Comparison of ENCODE assay signal across 11 cellular contexts in the genomic region with DNA sequence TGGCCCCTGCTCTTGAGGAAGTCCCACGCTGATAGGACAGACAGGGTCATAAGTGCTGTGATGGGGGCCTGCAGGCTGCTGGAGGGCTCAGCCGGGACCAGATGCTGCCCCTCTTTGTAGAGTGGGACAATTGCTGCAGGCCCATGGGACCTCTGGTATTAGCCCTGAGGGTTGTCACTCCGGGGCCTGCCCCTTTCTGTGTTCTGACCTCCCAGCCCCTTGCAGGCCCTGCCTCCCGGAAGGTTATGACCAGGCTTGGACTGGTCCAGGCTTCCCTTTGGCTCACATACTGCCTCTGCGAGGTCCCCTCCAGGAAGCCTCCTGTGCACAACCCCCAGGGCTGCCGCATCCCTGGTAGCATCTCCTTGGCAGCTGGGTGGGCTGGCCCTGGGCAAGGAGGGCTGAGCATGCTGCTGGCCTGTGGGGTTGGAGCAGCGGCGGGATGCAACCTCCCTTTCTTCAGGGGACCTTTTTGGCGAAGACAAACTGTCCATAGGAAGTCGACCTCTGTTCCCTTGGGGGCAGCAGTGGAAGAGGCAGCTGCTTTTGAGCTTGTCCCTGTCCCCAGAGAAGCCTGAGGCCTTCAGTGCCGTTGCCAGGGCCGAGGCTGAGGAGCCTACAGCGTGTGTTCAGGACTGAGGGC. TPM values are rescaled to one million over a fixed set of nuclear protein-coding genes. Genes with fewer than 3 reads are reported as not detected.
A peak's percentile ranks its signal among the peaks of the same experiment; 100 is the strongest.
DNase-seq lines count a peak whose midpoint lies in the region; ATAC-seq and TF ChIP-seq lines count a peak whose summit lies in the region.
"Had no signal": no experiment of that assay in that cellular context is flagged by ENCODE, and none has a peak within 500 bp of the region (broad histone marks: within the 10 kb centered on the region; RNA-seq: fewer than 3 reads in every experiment).

No MANE protein-coding gene starts in this region.

- no peak overlapping the region; the same call in 1 of the 2 replicates for H3K14ac ChIP-seq in H9 (ENCODE audit: insufficient read depth, low read length)

- H3K4me1 ChIP-seq in H9 (ENCODE audit: insufficient read depth, low read length) (peaks cover 6% of the 10 kb centered on the region; the same call in 1 of the 2 replicates), ascending aorta (peaks cover 9 to 22% of the 10 kb centered on the region in 2 donors), mesodermal cell (ENCODE audit: control insufficient read depth, insufficient read depth, low read length, poor library complexity, severe bottlenecking) (peaks cover 38% of the 10 kb centered on the region)

- H3K79me2 ChIP-seq in H9 (ENCODE audit: insufficient read depth, low read length): no peaks in the 10 kb centered on the region

- H3K18ac ChIP-seq in H9 (ENCODE audit: insufficient read length, low read depth, low read length): no peak overlapping the region

- intact Hi-C loops in CD14-positive monocyte (cut with micrococcal nuclease): loop anchor here in 1 of 2 donors (5.0 kb wide), 1 partner anchor 80 kb away; a partner anchor contains a TSS
- intact Hi-C loops in ascending aorta (cut with DNase I): no loop called here

- H3K27me3 Mint-ChIP-seq in CD14-positive monocyte (ENCODE audit: low read depth in 3 of 3) (no peaks in the 10 kb centered on the region), H9 (ENCODE audit: low read depth) (no peaks in the 10 kb centered on the region), endothelial cell (ENCODE audit: unreplicated experiment) (peaks cover 14% of the 10 kb centered on the region)

- peak overlapping the region; percentile 89 to 96 for H3K4me3 Mint-ChIP-seq in CD14-positive monocyte
- H3K4me3 Mint-ChIP-seq in H9: no peak overlapping the region
- H3K4me3 Mint-ChIP-seq in endothelial cell (ENCODE audit: unreplicated experiment): no peak overlapping the region

- H2BK15ac ChIP-seq in H9 (ENCODE audit: low read depth, low read length): no peak overlapping the region

- H3K36me3 ChIP-seq in ascending aorta: peaks cover 0 to 3% of the 10 kb centered on the region in 2 donors
- H3K36me3 ChIP-seq in mesodermal cell (ENCODE audit: control insufficient read depth, insufficient read depth, low read length): peaks cover 52% of the 10 kb centered on the region

- H3K9ac ChIP-seq in H9 (ENCODE audit: extremely low read depth, insufficient read length, low read length): no peak overlapping the region

- H2BK5ac ChIP-seq in H9 (ENCODE audit: insufficient read length, low read length): no peak overlapping the region

- H3K4me2 ChIP-seq in H9 (ENCODE audit: insufficient read depth, insufficient read length, low read length): no peak overlapping the region

- no peak overlapping the region for H3K23ac ChIP-seq in H9 (ENCODE audit: insufficient read length, low read depth, low read length)

- H3K23me2 ChIP-seq in H9 (ENCODE audit: insufficient read length, low read depth, low read length, poor library complexity, severe bottlenecking): peaks cover 3% of the 10 kb centered on the region

- H2BK20ac ChIP-seq in H9 (ENCODE audit: low read depth, low read length, poor library complexity, severe bottlenecking): no peak overlapping the region

- no peak overlapping the region for H4K5ac ChIP-seq in H9 (ENCODE audit: insufficient read length, low read depth, low read length)

- H4K91ac ChIP-seq in H9 (ENCODE audit: insufficient read length, low read depth, low read length): no peak overlapping the region

- no peak overlapping the region for H2AK5ac ChIP-seq in H9 (ENCODE audit: insufficient read length, low read length)

- no peak overlapping the region for H3K4ac ChIP-seq in H9 (ENCODE audit: low read depth, low read length)

- H3K4me3 ChIP-seq in ascending aorta: no peak overlapping the region
- no peak overlapping the region for H3K4me3 ChIP-seq in mesodermal cell (ENCODE audit: extremely low read depth, insufficient read depth, low read length, poor library complexity, severe bottlenecking)
- H3K4me3 ChIP-seq: SK-N-MC had no signal

- H3K9me3 Mint-ChIP-seq in CD14-positive monocyte: peaks cover 0 to 4% (median 0%) of the 10 kb centered on the region in 7 donors
- H3K9me3 Mint-ChIP-seq in H9: peaks cover 3 to 5% of the 10 kb centered on the region in 2 experiments; a peak in 2 of 5 replicates
- no peaks in the 10 kb centered on the region for H3K9me3 Mint-ChIP-seq in endothelial cell (ENCODE audit: unreplicated experiment)

- H3K56ac ChIP-seq in H9 (ENCODE audit: insufficient read length, low read depth, low read length): no peak overlapping the region

- no peaks in the 10 kb centered on the region for H3K9me3 ChIP-seq in H9 (ENCODE audit: control insufficient read depth, low read depth, low read length)
- no peaks in the 10 kb centered on the region for H3K9me3 ChIP-seq in ascending aorta
- peaks cover 11% of the 10 kb centered on the region for H3K9me3 ChIP-seq in mesodermal cell (ENCODE audit: control insufficient read depth, low read length)

- no peak overlapping the region for H2AFZ ChIP-seq in H9 (ENCODE audit: low read length)

- no peaks in the 10 kb centered on the region for H4K20me1 ChIP-seq in H9 (ENCODE audit: control insufficient read depth, insufficient read depth, insufficient read length)

- no peak overlapping the region for H2BK12ac ChIP-seq in H9 (ENCODE audit: insufficient read length, low read depth, low read length)

- H3K36me3 Mint-ChIP-seq in CD14-positive monocyte: peaks cover 23 to 31% of the 10 kb centered on the region in 2 donors
- peaks cover 32 to 38% (median 37%) of the 10 kb centered on the region in 3 experiments for H3K36me3 Mint-ChIP-seq in H9 (ENCODE audit: insufficient read depth in 1 of 3, low read depth in 3 of 3)
- peaks cover 10% of the 10 kb centered on the region for H3K36me3 Mint-ChIP-seq in endothelial cell (ENCODE audit: low read depth, unreplicated experiment)

- no peak overlapping the region for H4K8ac ChIP-seq in H9 (replicated peaks; ENCODE audit: insufficient read length, low read depth, low read length)

- no peak overlapping the region for H3T11ph ChIP-seq in H9 (ENCODE audit: low read length)

- H3K79me1 ChIP-seq in H9 (ENCODE audit: insufficient read depth, low read depth, low read length, poor library complexity, severe bottlenecking): no peaks in the 10 kb centered on the region

- TF ChIP-seq CTCF in CD14-positive monocyte (IDR thresholded peaks at IDR 0.05): no peak
- TF ChIP-seq CTCF in H9 (conservative IDR thresholded peaks at IDR 0.05): no peak
- no peak for TF ChIP-seq CTCF in ascending aorta (IDR thresholded peaks at IDR 0.05)
- TF ChIP-seq CTCF in endothelial cell (IDR thresholded peaks at IDR 0.05; ENCODE audit: unreplicated experiment): no peak

- H3K27me3 ChIP-seq in H9 (ENCODE audit: insufficient read depth, low read length) (no peaks in the 10 kb centered on the region), ascending aorta (no peaks in the 10 kb centered on the region)

- H2BK120ac ChIP-seq in H9 (ENCODE audit: low read depth, low read length, poor library complexity, severe bottlenecking): no peak overlapping the region

- H3K27ac ChIP-seq in H9 (ENCODE audit: insufficient read length, low read depth, low read length): no peak overlapping the region
- peak overlapping the region; percentile 79 to 80 for H3K27ac ChIP-seq in ascending aorta
- peak overlapping the region; percentile 97 for H3K27ac ChIP-seq in mesodermal cell (ENCODE audit: low read depth, low read length, severe bottlenecking)
- H3K27ac ChIP-seq: SK-N-MC had no signal

- H3K4me1 Mint-ChIP-seq in CD14-positive monocyte (peaks cover 23% of the 10 kb centered on the region), H9 (peaks cover 20 to 26% of the 10 kb centered on the region in 2 experiments), endothelial cell (ENCODE audit: unreplicated experiment) (peaks cover 9% of the 10 kb centered on the region)

- DNase-seq in CD14-positive monocyte (ENCODE audit: low spot score): no peak
- peak; percentile 42 for DNase-seq in H9
- no peak for DNase-seq in ascending aorta (ENCODE audit: low spot score in 2 of 2)
- no peak for DNase-seq in endothelial cell (ENCODE audit: low spot score)
- DNase-seq in HK-2 (ENCODE audit: unreplicated experiment): no peak
- no peak for DNase-seq in NCI-H446 treated with DMSO at 0.1 percent for 48 hours (lab: John Stamatoyannopoulos, UW)
- DNase-seq: cortex of kidney, DMS79 had no signal

- no CpG with 5 or more reads among the region's 13 CpGs for WGBS in H9 (ENCODE audit: extremely low coverage, insufficient read length, low lambda C conversion rate)
- WGBS in mesodermal cell (ENCODE audit: insufficient coverage in 2 of 2), 2 experiments: 82 to 83% methylated on average over 13 of the region's 13 CpGs

- no peak for ATAC-seq in GM21381 (IDR thresholded peaks at IDR 0.05; ENCODE audit: unreplicated experiment)

- peak overlapping the region; percentile 93 to 97 (median 95) for H3K27ac Mint-ChIP-seq in CD14-positive monocyte
- peak overlapping the region in 2 of 3 experiments; percentile 44 to 79; a peak in 3 of 7 replicates for H3K27ac Mint-ChIP-seq in H9
- H3K27ac Mint-ChIP-seq in endothelial cell (ENCODE audit: unreplicated experiment): no peak overlapping the region

RNA-seq across cellular contexts. Expression of a gene that starts 8.8 kb away (rescaled TPM):
- polyA plus RNA-seq in CD14-positive monocyte: 10 to 100 TPM; 12.6 to 13.9 TPM
- total RNA-seq in H9 (2021) (63.0 and 63.8 TPM in 2 replicates), ascending aorta (30.0 TPM), endothelial cell (ENCODE audit: unreplicated experiment) (51.0 TPM)
- 55.2 TPM for polyA plus RNA-seq in mesodermal cell (2013, experiment 1 of 2)
- polyA plus RNA-seq in mesodermal cell (2013, experiment 2 of 2): 43.4 TPM

Comparison
In these comparisons a context has a peak if more than half of its experiments do, and no peak if none do; other contexts are left out.
1. H3K4me3 Mint-ChIP-seq: peak in CD14-positive monocyte (2 of 2); none in H9 (0 of 2) and endothelial cell (single experiment).